ENCODE assay signal across 10 cellular contexts in genomic region chr18:58997811-58998337, GRCh38.
A peak's percentile ranks its signal among the peaks of the same experiment; 100 is the strongest.
DNase-seq lines count a peak whose midpoint lies in the region; ATAC-seq and TF ChIP-seq lines count a peak whose summit lies in the region.
"Had no signal": no experiment of that assay in that cellular context is flagged by ENCODE, and none has a peak within 500 bp of the region (broad histone marks: within the 10 kb centered on the region; RNA-seq: fewer than 3 reads in every experiment).

No MANE protein-coding gene starts in this region.

- H3K27ac ChIP-seq in dorsolateral prefrontal cortex (peak overlapping the region in 43 of 59 donors; percentile 1 to 86 (median 56)), lower lobe of right lung (peak overlapping the region; percentile 53), aorta (ENCODE audit: low read depth in 1 of 2, low read length in 2 of 2) (peak overlapping the region; percentile 83 to 87)

- H3K9me3 ChIP-seq in lower lobe of right lung (no peaks in the 10 kb centered on the region), aorta (ENCODE audit: control insufficient read depth, low read length) (no peaks in the 10 kb centered on the region)

- H3K36me3 ChIP-seq in lower lobe of right lung (no peaks in the 10 kb centered on the region), aorta (ENCODE audit: control insufficient read depth in 1 of 2, insufficient read depth in 2 of 2, low read length in 1 of 2) (no peaks in the 10 kb centered on the region)

- WGBS in aorta, 2 donors: 3 to 6% methylated on average over 4 of the region's 4 CpGs

- intact Hi-C loops in Right ventricle myocardium inferior (cut with DNase I): loop anchor here (5.0 kb wide), 4 partner anchors 41 to 136 kb away; partner anchors contain the start of gene ZNF532
- intact Hi-C loops in cardiac septum (cut with DNase I): loop anchor here (1.0 to 5.0 kb wide), 2 partner anchors 134 to 216 kb away; partner anchors contain the start of gene ZNF532
- intact Hi-C loops in dorsolateral prefrontal cortex (cut with DNase I): loop anchor here in 1 of 2 donors (1.0 kb wide), 1 partner anchor 23 kb away; no protein-coding TSS in a partner anchor
- intact Hi-C loops in lower lobe of right lung (cut with DNase I): no loop called here
- intact Hi-C loops in aorta (cut with DNase I): loop anchor here (2.0 to 10.0 kb wide), 3 partner anchors 55 to 1213 kb away; no protein-coding TSS in a partner anchor

- peak; percentile 37 for ATAC-seq in Right ventricle myocardium inferior
- peak; percentile 56 to 69 for ATAC-seq in lower lobe of right lung
- peak; percentile 73 for ATAC-seq in aorta (ENCODE audit: low FRiP score)
- ATAC-seq in GM19467 (IDR thresholded peaks at IDR 0.05; ENCODE audit: unreplicated experiment): no peak
- no peak for ATAC-seq in GM18868 (IDR thresholded peaks at IDR 0.05; ENCODE audit: unreplicated experiment)
- ATAC-seq in HG02870 (IDR thresholded peaks at IDR 0.05; ENCODE audit: unreplicated experiment): no peak
- ATAC-seq: GM23338 had no signal

- H3K4me3 ChIP-seq in dorsolateral prefrontal cortex (peak overlapping the region in 1 of 59 donors; percentile 19), lower lobe of right lung (no peak overlapping the region), aorta (ENCODE audit: low read length in 2 of 2) (no peak overlapping the region)
- H3K4me3 ChIP-seq: GM23338 had no signal

- H3K4me1 ChIP-seq in lower lobe of right lung: peaks cover 19% of the 10 kb centered on the region
- H3K4me1 ChIP-seq in aorta (ENCODE audit: control insufficient read depth in 1 of 2, insufficient read depth in 2 of 2, low read length in 2 of 2): peaks cover 2 to 7% of the 10 kb centered on the region in 2 donors

- DNase-seq in Right ventricle myocardium inferior (ENCODE audit: missing footprints) (no peak), cardiac septum (ENCODE audit: low spot score) (no peak), dorsolateral prefrontal cortex (no peak), lower lobe of right lung (no peak), aorta (peak in 1 of 2 donors; percentile 82)
- DNase-seq: 8988T had no signal

- no peaks in the 10 kb centered on the region for H3K27me3 ChIP-seq in dorsolateral prefrontal cortex
- no peaks in the 10 kb centered on the region for H3K27me3 ChIP-seq in lower lobe of right lung (ENCODE audit: low read depth)
- H3K27me3 ChIP-seq in aorta (ENCODE audit: control insufficient read depth in 1 of 2, insufficient read depth in 2 of 2, low read length in 1 of 2): no peaks in the 10 kb centered on the region

- TF ChIP-seq CTCF in dorsolateral prefrontal cortex (IDR thresholded peaks at IDR 0.05 in 54 of 56, conservative IDR thresholded peaks at IDR 0.05 in 2 of 56; ENCODE audit: low read depth in 1 of 56, partially characterized antibody in 56 of 56) (no peak), lower lobe of right lung (IDR thresholded peaks at IDR 0.05) (no peak)

Comparison
In these comparisons a context has a peak if more than half of its experiments do, and no peak if none do; other contexts are left out.
1. ATAC-seq: peak in Right ventricle myocardium inferior (single experiment), lower lobe of right lung (2 of 2) and aorta (single experiment); none in GM19467 (single experiment), GM18868 (single experiment) and HG02870 (single experiment).
2. Peak in every context shown above with its lines, with median percentiles within 50 percentile points of each other: H3K27ac ChIP-seq.